ENCODE assay signal across 35 cellular contexts in genomic region chr19:36363845-36364244, GRCh38.
"Had no signal": no experiment of that assay in that cellular context is flagged by ENCODE, and none has a peak within 500 bp of the region (broad histone marks: within the 10 kb centered on the region; RNA-seq: fewer than 3 reads in every experiment).

No MANE protein-coding gene starts in this region.

- H3K4me3 ChIP-seq: adrenal gland, body of pancreas, breast epithelium had no signal

- H3K27ac ChIP-seq: adrenal gland, body of pancreas, brain microvascular endothelial cell, breast epithelium, VCaP had no signal

- H3K4me1 ChIP-seq: adrenal gland, body of pancreas, breast epithelium had no signal

- ATAC-seq: activated CD8-positive, alpha-beta T cell treated with anti-CD3 and anti-CD28 coated beads for 36 hours; activated naive CD4-positive, alpha-beta T cell treated with anti-CD3 and anti-CD28 coated beads, Interleukin-2, amount 50 U/mL, for 72 hours; activated T-cell treated with anti-CD3 and anti-CD28 coated beads, Interleukin-2, amount 50 U/mL, for 4 hours; activated T-cell treated with anti-CD3 and anti-CD28 coated beads, Interleukin-2, amount 50 U/mL, for 72 hours; activated T-helper 17 cell treated with anti-CD3 and anti-CD28 coated beads, Interleukin-2, amount 50 U/mL, for 72 hours; body of pancreas had no signal

- H3K4me3 Mint-ChIP-seq: activated B cell treated with CpG ODN at 0.5 μM for 24 hours; activated CD4-positive, alpha-beta memory T cell treated with anti-CD3 and anti-CD28 coated beads for 36 hours; activated CD4-positive, alpha-beta T cell treated with anti-CD3 and anti-CD28 coated beads, Interleukin-2, amount 10 ng/mL, durations not matched to agents 24 days and 14 days; activated CD8-positive, alpha-beta T cell treated with anti-CD3 and anti-CD28 coated beads for 36 hours; activated naive CD4-positive, alpha-beta T cell treated with anti-CD3 and anti-CD28 coated beads for 36 hours; activated naive CD8-positive, alpha-beta T cell treated with anti-CD3 and anti-CD28 coated beads for 36 hours; activated T-cell treated with anti-CD3 and anti-CD28 coated beads, Interleukin-2, amount 50 U/mL, for 4 hours; activated T-cell treated with anti-CD3 and anti-CD28 coated beads, Interleukin-2, amount 50 U/mL, for 72 hours; activated T-helper 1 cell treated with anti-CD3 and anti-CD28 coated beads, Interleukin-12 subunit alpha, Interleukin-12 subunit beta, Interleukin-2, Interleukin-4 antibody, amounts not matched to agents 30 ng/mL and 10 ng/mL and 1 ng/mL, durations not matched to agents 14 hours and 24 hours and 36 hours; activated T-helper 17 cell treated with anti-CD3 and anti-CD28 coated beads, Interleukin-2, amount 50 U/mL, for 72 hours; T-helper 1 cell treated with Interleukin-12 subunit alpha and Interleukin-12 subunit beta and Interleukin-4 antibody, amounts not matched to agents 30 μg/mL and 1 μg/mL, for 36 hours; T-helper 2 cell treated with Interferon-gamma antibody and Interleukin-4, amounts not matched to agents 5 μg/mL and 100 μg/mL, for 36 hours had no signal

- H3K27ac Mint-ChIP-seq: activated B cell treated with CpG ODN at 0.5 μM for 24 hours; activated CD4-positive, alpha-beta memory T cell treated with anti-CD3 and anti-CD28 coated beads for 36 hours; activated CD4-positive, alpha-beta T cell treated with anti-CD3 and anti-CD28 coated beads, Interleukin-2, amount 10 ng/mL, durations not matched to agents 24 days and 14 days; activated CD8-positive, alpha-beta T cell treated with anti-CD3 and anti-CD28 coated beads for 36 hours; activated naive CD4-positive, alpha-beta T cell treated with anti-CD3 and anti-CD28 coated beads for 36 hours; activated naive CD4-positive, alpha-beta T cell treated with anti-CD3 and anti-CD28 coated beads, Interleukin-2, amount 50 U/mL, for 72 hours; activated naive CD8-positive, alpha-beta T cell treated with anti-CD3 and anti-CD28 coated beads for 36 hours; activated T-cell treated with anti-CD3 and anti-CD28 coated beads, Interleukin-2, amount 50 U/mL, for 72 hours; activated T-helper 1 cell treated with anti-CD3 and anti-CD28 coated beads, Interleukin-12 subunit alpha, Interleukin-12 subunit beta, Interleukin-2, Interleukin-4 antibody, amounts not matched to agents 30 ng/mL and 10 ng/mL and 1 ng/mL, durations not matched to agents 14 hours and 24 hours and 36 hours; activated T-helper 17 cell treated with anti-CD3 and anti-CD28 coated beads, Interleukin-2, amount 50 U/mL, for 72 hours; T-helper 1 cell treated with Interleukin-12 subunit alpha and Interleukin-12 subunit beta and Interleukin-4 antibody, amounts not matched to agents 30 μg/mL and 1 μg/mL, for 36 hours; T-helper 2 cell treated with Interferon-gamma antibody and Interleukin-4, amounts not matched to agents 5 μg/mL and 100 μg/mL, for 36 hours had no signal

- H3K27me3 ChIP-seq: adrenal gland, body of pancreas, brain microvascular endothelial cell, breast epithelium had no signal

- DNase-seq: activated B cell treated with CpG ODN at 0.5 μM for 24 hours; activated CD4-positive, alpha-beta memory T cell treated with anti-CD3 and anti-CD28 coated beads for 36 hours; activated CD4-positive, alpha-beta T cell treated with anti-CD3 and anti-CD28 coated beads for 4 hours; activated CD4-positive, alpha-beta T cell treated with anti-CD3 and anti-CD28 coated beads, Interleukin-2, amount 10 ng/mL, durations not matched to agents 24 days and 14 days; activated CD4-positive, alpha-beta T cell treated with anti-CD3 and anti-CD28 coated beads, Interleukin-2, amount 50 U/mL, for 1 hour; activated CD4-positive, alpha-beta T cell treated with anti-CD3 and anti-CD28 coated beads, Interleukin-2, amount 50 U/mL, for 4 hours; activated CD4-positive, CD25-positive, alpha-beta regulatory T cell treated with anti-CD3 and anti-CD28 coated beads, Interleukin-2, amount 50 U/mL, for 72 hours; activated CD8-positive, alpha-beta memory T cell treated with anti-CD3 and anti-CD28 coated beads, Interleukin-2, amount 50 U/mL, for 4 hours; activated CD8-positive, alpha-beta T cell treated with anti-CD3 and anti-CD28 coated beads for 36 hours; activated effector memory CD4-positive, alpha-beta T cell treated with anti-CD3 and anti-CD28 coated beads, Interleukin-2, amount 50 U/mL, for 16 hours; activated gamma-delta T cell treated with Interleukin-2 at 50 U/mL for 16 hours; activated naive CD4-positive, alpha-beta T cell; activated naive CD4-positive, alpha-beta T cell treated with anti-CD3 and anti-CD28 coated beads for 36 hours; activated naive CD4-positive, alpha-beta T cell treated with anti-CD3 and anti-CD28 coated beads, Interleukin-2, amount 50 U/mL, for 16 hours; activated naive CD8-positive, alpha-beta T cell treated with anti-CD3 and anti-CD28 coated beads for 36 hours; activated T-cell treated with anti-CD3 and anti-CD28 coated beads for 4 hours; activated T-cell treated with anti-CD3 and anti-CD28 coated beads, Interleukin-2, amount 50 U/mL, for 1 hour; activated T-cell treated with anti-CD3 and anti-CD28 coated beads, Interleukin-2, amount 50 U/mL, for 4 hours; activated T-cell treated with anti-CD3 and anti-CD28 coated beads, Interleukin-2, amount 50 U/mL, for 72 hours; adrenal gland; amniotic stem cell; aorta; body of pancreas; brain microvascular endothelial cell; central memory CD4-positive, alpha-beta T cell; T-helper 1 cell; T-helper 2 cell; T-helper 9 cell had no signal

- H3K9me3 ChIP-seq: adrenal gland, body of pancreas had no signal

- H3K4me1 Mint-ChIP-seq: activated B cell treated with CpG ODN at 0.5 μM for 24 hours; activated CD4-positive, alpha-beta T cell treated with anti-CD3 and anti-CD28 coated beads, Interleukin-2, amount 10 ng/mL, durations not matched to agents 24 days and 14 days; activated naive CD8-positive, alpha-beta T cell treated with anti-CD3 and anti-CD28 coated beads for 36 hours; activated T-helper 17 cell treated with anti-CD3 and anti-CD28 coated beads, Interleukin-2, amount 50 U/mL, for 72 hours had no signal

- H3K36me3 ChIP-seq: brain microvascular endothelial cell, breast epithelium had no signal

- H3K9me3 Mint-ChIP-seq: activated B cell treated with CpG ODN at 0.5 μM for 24 hours had no signal

- H3K27me3 Mint-ChIP-seq: activated B cell treated with CpG ODN at 0.5 μM for 24 hours; activated CD4-positive, alpha-beta memory T cell treated with anti-CD3 and anti-CD28 coated beads for 36 hours; activated CD4-positive, alpha-beta T cell treated with anti-CD3 and anti-CD28 coated beads, Interleukin-2, amount 10 ng/mL, durations not matched to agents 24 days and 14 days; activated CD8-positive, alpha-beta T cell treated with anti-CD3 and anti-CD28 coated beads for 36 hours; activated naive CD8-positive, alpha-beta T cell treated with anti-CD3 and anti-CD28 coated beads for 36 hours; activated T-helper 17 cell treated with anti-CD3 and anti-CD28 coated beads, Interleukin-2, amount 50 U/mL, for 72 hours had no signal
